ENCODE assay signal across 9 cellular contexts in the genomic region with DNA sequence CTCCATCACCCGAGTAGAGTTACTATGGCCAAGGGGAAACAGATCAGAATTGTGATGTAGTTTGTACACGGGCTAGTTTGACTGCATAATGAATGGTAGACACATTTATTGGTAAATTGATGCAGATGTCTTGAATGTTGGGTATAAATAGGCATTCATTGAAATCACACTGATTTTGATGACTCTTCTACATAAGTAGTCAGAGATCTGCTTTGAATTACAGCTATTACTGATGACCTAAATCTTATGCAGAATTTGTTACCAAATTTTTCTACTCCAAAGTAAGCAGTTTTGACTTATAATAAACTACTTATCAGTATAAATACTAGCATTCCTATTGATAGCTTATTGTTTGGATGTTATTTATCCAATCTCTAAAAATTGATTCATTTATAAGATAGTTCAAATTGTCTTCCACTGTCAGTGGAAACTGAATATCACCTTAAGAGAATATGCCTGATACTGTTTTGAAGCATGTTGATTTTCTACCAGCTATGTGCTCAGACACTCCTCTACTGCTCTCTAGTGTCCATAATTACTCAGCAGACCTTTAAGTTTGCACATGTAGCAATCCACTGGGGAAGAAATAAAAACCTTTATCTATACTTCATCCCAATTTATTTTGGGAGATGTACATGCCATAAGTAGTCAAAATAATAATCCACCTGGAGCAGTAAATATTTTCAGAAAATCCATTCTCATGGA.
DNase-seq lines count a peak whose midpoint lies in the region; ATAC-seq and TF ChIP-seq lines count a peak whose summit lies in the region.
"Had no signal": no experiment of that assay in that cellular context is flagged by ENCODE, and none has a peak within 500 bp of the region (broad histone marks: within the 10 kb centered on the region; RNA-seq: fewer than 3 reads in every experiment).

No MANE protein-coding gene starts in this region.

- H3K27me3 Mint-ChIP-seq in WTC11 (ENCODE audit: low read depth), result no peaks in the 10 kb centered on the region

- peaks cover 26% of the 10 kb centered on the region for H3K4me1 Mint-ChIP-seq in WTC11

- H3K4me3 ChIP-seq in right atrium auricular region, result no peak overlapping the region
- no peak overlapping the region for H3K4me3 ChIP-seq in thoracic aorta

- DNase-seq in NCI-H1417 treated with DMSO at 0.1 percent for 48 hours (lab: John Stamatoyannopoulos, UW) (peak; percentile 35), WTC11 (ENCODE audit: low spot score) (no peak), right atrium auricular region (ENCODE audit: low spot score) (no peak), thoracic aorta (ENCODE audit: low spot score) (no peak)
- DNase-seq in activated CD8-positive, alpha-beta memory T cell treated with anti-CD3 and anti-CD28 coated beads for 24 hours, result no peak

- TF ChIP-seq CTCF in GM12872 (IDR thresholded peaks at IDR 0.05; ENCODE audit: insufficient read depth, low read depth, low read length) (peak; percentile 37; the same call in 1 of the 3 replicates), WTC11 (IDR thresholded peaks at IDR 0.05) (no peak), right atrium auricular region (IDR thresholded peaks at IDR 0.05) (peak; percentile 43 to 81), thoracic aorta (IDR thresholded peaks at IDR 0.05) (peak; percentile 58)

- POLR2A ChIA-PET in WTC11 (lab: Charles Lee), result no interaction called here

- H3K9me3 Mint-ChIP-seq in WTC11, result no peaks in the 10 kb centered on the region
- H3K9me3 Mint-ChIP-seq: T-helper 1 cell treated with Interleukin-12 subunit alpha and Interleukin-12 subunit beta and Interleukin-4 antibody, amounts not matched to agents 30 μg/mL and 1 μg/mL, for 36 hours had no signal

- no peaks in the 10 kb centered on the region for H3K9me3 ChIP-seq in right atrium auricular region
- no peaks in the 10 kb centered on the region for H3K9me3 ChIP-seq in thoracic aorta

- H3K36me3 Mint-ChIP-seq in WTC11, result no peaks in the 10 kb centered on the region

- H3K27ac ChIP-seq in right atrium auricular region, result no peak overlapping the region
- H3K27ac ChIP-seq in thoracic aorta, result no peak overlapping the region

- H3K4me1 ChIP-seq in right atrium auricular region, result peaks cover 0 to 18% of the 10 kb centered on the region in 2 donors
- peaks cover 0 to 12% of the 10 kb centered on the region in 2 donors for H3K4me1 ChIP-seq in thoracic aorta (ENCODE audit: control insufficient read depth in 1 of 2, low read depth in 2 of 2)

- no peaks in the 10 kb centered on the region for H3K27me3 ChIP-seq in right atrium auricular region
- H3K27me3 ChIP-seq in thoracic aorta (replicated peaks; ENCODE audit: insufficient read depth), result no peaks in the 10 kb centered on the region

- H3K36me3 ChIP-seq in right atrium auricular region (no peaks in the 10 kb centered on the region), thoracic aorta (no peaks in the 10 kb centered on the region)

- CTCF ChIA-PET in WTC11 (lab: Charles Lee), result interaction anchor here (0.5 to 2.9 kb wide), 26 partner anchors 23 to 748 kb away, joined by 3 to 23 read pairs (median 4); no protein-coding TSS in a partner anchor

- H3K27ac Mint-ChIP-seq in WTC11, result no peak overlapping the region
- H3K27ac Mint-ChIP-seq: T-helper 1 cell treated with Interleukin-12 subunit alpha and Interleukin-12 subunit beta and Interleukin-4 antibody, amounts not matched to agents 30 μg/mL and 1 μg/mL, for 36 hours had no signal

- peak; percentile 64 for ATAC-seq in WTC11
- no peak for ATAC-seq in thoracic aorta (ENCODE audit: insufficient number of reproducible peaks, low FRiP score, low read depth)
- ATAC-seq in GM19455 (IDR thresholded peaks at IDR 0.05; ENCODE audit: unreplicated experiment), result no peak
- ATAC-seq in GM21390 (IDR thresholded peaks at IDR 0.05; ENCODE audit: unreplicated experiment), result no peak

- H3K4me3 Mint-ChIP-seq in WTC11, result no peak overlapping the region
- H3K4me3 Mint-ChIP-seq: T-helper 1 cell treated with Interleukin-12 subunit alpha and Interleukin-12 subunit beta and Interleukin-4 antibody, amounts not matched to agents 30 μg/mL and 1 μg/mL, for 36 hours had no signal

TF ChIP-seq in WTC11, 78 proteins besides CTCF, POLR2A, EP300 and RAD21:
- TF ChIP-seq SMAD3 (CRISPR knock-in tag; IDR thresholded peaks at IDR 0.05; ENCODE audit: borderline replicate concordance) (no peak), ZNF671 (CRISPR knock-in tag; IDR thresholded peaks at IDR 0.05) (no peak), ATF1 (CRISPR knock-in tag; IDR thresholded peaks at IDR 0.05) (no peak), ESRRA (CRISPR knock-in tag; IDR thresholded peaks at IDR 0.05; ENCODE audit: borderline replicate concordance) (no peak), NR3C1 (CRISPR knock-in tag; conservative IDR thresholded peaks at IDR 0.05; ENCODE audit: low read depth) (no peak), E2F1 (CRISPR knock-in tag; IDR thresholded peaks at IDR 0.05) (no peak), NR1H2 (CRISPR knock-in tag; IDR thresholded peaks at IDR 0.05) (no peak), ZNF232 (CRISPR knock-in tag; IDR thresholded peaks at IDR 0.05) (no peak)
